17 cellular contexts compared by ENCODE assay signal in genomic region chr3:18062289-18063025, GRCh38.
DNase-seq lines count a peak whose midpoint lies in the region; ATAC-seq and TF ChIP-seq lines count a peak whose summit lies in the region.
"Had no signal": no experiment of that assay in that cellular context is flagged by ENCODE, and none has a peak within 500 bp of the region (broad histone marks: within the 10 kb centered on the region; RNA-seq: fewer than 3 reads in every experiment).

No MANE protein-coding gene starts in this region.

- no peak overlapping the region for H3K4me3 Mint-ChIP-seq in activated CD4-positive, alpha-beta T cell treated with anti-CD3 and anti-CD28 coated beads for 36 hours
- no peak overlapping the region for H3K4me3 Mint-ChIP-seq in stimulated activated effector memory CD8-positive, alpha-beta T cell treated with anti-CD3 and anti-CD28 coated beads, Interleukin-12 subunit alpha, Interleukin-12 subunit beta, amount 100 ng/mL, for 72 hours
- H3K4me3 Mint-ChIP-seq in T-helper 17 cell, result no peak overlapping the region
- H3K4me3 Mint-ChIP-seq: activated CD8-positive, alpha-beta T cell treated with anti-CD3 and anti-CD28 coated beads for 36 hours; neural progenitor cell had no signal

- H3K4me1 Mint-ChIP-seq in activated CD4-positive, alpha-beta T cell treated with anti-CD3 and anti-CD28 coated beads for 36 hours, result no peaks in the 10 kb centered on the region
- no peaks in the 10 kb centered on the region for H3K4me1 Mint-ChIP-seq in stimulated activated effector memory CD8-positive, alpha-beta T cell treated with anti-CD3 and anti-CD28 coated beads, Interleukin-12 subunit alpha, Interleukin-12 subunit beta, amount 100 ng/mL, for 72 hours
- no peaks in the 10 kb centered on the region for H3K4me1 Mint-ChIP-seq in T-helper 17 cell
- H3K4me1 Mint-ChIP-seq: neural progenitor cell had no signal

- no peak overlapping the region for H3K27ac ChIP-seq in PC-9
- no peak overlapping the region for H3K27ac ChIP-seq in epithelial cell of prostate
- no peak overlapping the region for H3K27ac ChIP-seq in psoas muscle
- H3K27ac ChIP-seq: neural progenitor cell had no signal

- no peaks in the 10 kb centered on the region for H3K9me3 Mint-ChIP-seq in activated CD4-positive, alpha-beta T cell treated with anti-CD3 and anti-CD28 coated beads for 36 hours (ENCODE audit: low read depth)
- no peaks in the 10 kb centered on the region for H3K9me3 Mint-ChIP-seq in stimulated activated effector memory CD8-positive, alpha-beta T cell treated with anti-CD3 and anti-CD28 coated beads, Interleukin-12 subunit alpha, Interleukin-12 subunit beta, amount 100 ng/mL, for 72 hours
- H3K9me3 Mint-ChIP-seq: activated CD8-positive, alpha-beta T cell treated with anti-CD3 and anti-CD28 coated beads for 36 hours; neural progenitor cell had no signal

- no peaks in the 10 kb centered on the region for H3K79me2 ChIP-seq in PC-9 (ENCODE audit: low read depth)

- peak; percentile 7 for DNase-seq in activated CD4-positive, alpha-beta T cell treated with anti-CD3 and anti-CD28 coated beads for 36 hours
- DNase-seq in activated CD4-positive, alpha-beta T cell treated with anti-CD3 and anti-CD28 coated beads for 4 hours, result no peak
- DNase-seq in PC-9 (peak in 1 of 2 experiments; percentile 12), epithelial cell of prostate (ENCODE audit: low read depth, low spot score) (peak; percentile 6), psoas muscle (no peak), T-helper 17 cell (no peak)
- no peak for DNase-seq in stimulated activated effector memory CD8-positive, alpha-beta T cell treated with anti-CD3 and anti-CD28 coated beads, Interleukin-12 subunit alpha, Interleukin-12 subunit beta, amount 100 ng/mL, for 72 hours (ENCODE audit: low spot score in 2 of 2)
- DNase-seq: 8988T; activated CD8-positive, alpha-beta T cell treated with anti-CD3 and anti-CD28 coated beads for 36 hours; caudate nucleus; hypothalamus; NCI-H146; NCI-H524 treated with DMSO at 0.1 percent for 48 hours had no signal

- no peaks in the 10 kb centered on the region for H3K27me3 Mint-ChIP-seq in activated CD4-positive, alpha-beta T cell treated with anti-CD3 and anti-CD28 coated beads for 36 hours
- peaks cover 9% of the 10 kb centered on the region for H3K27me3 Mint-ChIP-seq in T-helper 17 cell
- H3K27me3 Mint-ChIP-seq: activated CD8-positive, alpha-beta T cell treated with anti-CD3 and anti-CD28 coated beads for 36 hours had no signal

- no peaks in the 10 kb centered on the region for H3F3A ChIP-seq in PC-9 (ENCODE audit: insufficient read depth, low read depth)

- POLR2A ChIA-PET in activated CD4-positive, alpha-beta T cell treated with anti-CD3 and anti-CD28 coated beads for 36 hours (lab: Charles Lee), result no interaction called here
- POLR2A ChIA-PET in PC-9 (lab: Charles Lee; ENCODE audit: unreplicated experiment), result no interaction called here

- H3K27me3 ChIP-seq in PC-9 (ENCODE audit: insufficient read depth, low read depth) (no peaks in the 10 kb centered on the region), psoas muscle (ENCODE audit: insufficient read depth in 3 of 3, low read length in 2 of 3) (no peaks in the 10 kb centered on the region)
- H3K27me3 ChIP-seq: neural progenitor cell had no signal

- no TSS peak for BruUV-seq in PC-9 (replicated peaks; lab: Mats Ljungman, UMichigan)

- H3K36me3 Mint-ChIP-seq in activated CD4-positive, alpha-beta T cell treated with anti-CD3 and anti-CD28 coated beads for 36 hours (ENCODE audit: low read depth), result no peaks in the 10 kb centered on the region
- no peaks in the 10 kb centered on the region for H3K36me3 Mint-ChIP-seq in stimulated activated effector memory CD8-positive, alpha-beta T cell treated with anti-CD3 and anti-CD28 coated beads, Interleukin-12 subunit alpha, Interleukin-12 subunit beta, amount 100 ng/mL, for 72 hours
- H3K36me3 Mint-ChIP-seq in T-helper 17 cell (ENCODE audit: low read depth), result no peaks in the 10 kb centered on the region
- H3K36me3 Mint-ChIP-seq: neural progenitor cell had no signal

- H3K9me2 ChIP-seq in PC-9 (ENCODE audit: insufficient read depth), result no peaks in the 10 kb centered on the region

- CTCF ChIA-PET in activated CD4-positive, alpha-beta T cell treated with anti-CD3 and anti-CD28 coated beads for 36 hours (lab: Charles Lee), result interaction anchor here (0.7 kb wide), 1 partner anchor 114 kb away, joined by 3 read pairs; no protein-coding TSS in a partner anchor
- CTCF ChIA-PET in PC-9 (lab: Charles Lee), result no interaction called here

- intact Hi-C loops in activated CD4-positive, alpha-beta T cell treated with anti-CD3 and anti-CD28 coated beads for 36 hours (cut with DNase I, micrococcal nuclease), result no loop called here
- intact Hi-C loops in PC-9 (cut with micrococcal nuclease; ENCODE audit: unreplicated experiment), result no loop called here
- intact Hi-C loops in psoas muscle (cut with DNase I), result no loop called here

- H3K4me2 ChIP-seq in PC-9, result no peak overlapping the region
- H3K4me2 ChIP-seq: neural progenitor cell had no signal

- H3K27ac Mint-ChIP-seq in activated CD4-positive, alpha-beta T cell treated with anti-CD3 and anti-CD28 coated beads for 36 hours, result no peak overlapping the region
- H3K27ac Mint-ChIP-seq in stimulated activated effector memory CD8-positive, alpha-beta T cell treated with anti-CD3 and anti-CD28 coated beads, Interleukin-12 subunit alpha, Interleukin-12 subunit beta, amount 100 ng/mL, for 72 hours, result no peak overlapping the region
- no peak overlapping the region for H3K27ac Mint-ChIP-seq in T-helper 17 cell
- H3K27ac Mint-ChIP-seq: activated CD8-positive, alpha-beta T cell treated with anti-CD3 and anti-CD28 coated beads for 36 hours; neural progenitor cell had no signal

- peaks cover 9% of the 10 kb centered on the region; the same call in 1 of the 2 replicates for H3K4me1 ChIP-seq in PC-9 (replicated peaks; ENCODE audit: insufficient read depth)
- H3K4me1 ChIP-seq in psoas muscle, result no peaks in the 10 kb centered on the region
- H3K4me1 ChIP-seq: neural progenitor cell had no signal

- peak overlapping the region; percentile 57; the same call in 1 of the 2 replicates for H2AFZ ChIP-seq in PC-9
- H2AFZ ChIP-seq: neural progenitor cell had no signal

- TF ChIP-seq CTCF in PC-9 (conservative IDR thresholded peaks at IDR 0.05) (no peak), psoas muscle (IDR thresholded peaks at IDR 0.05) (no peak)

- H3K4me3 ChIP-seq in PC-9, result no peak overlapping the region
- no peak overlapping the region for H3K4me3 ChIP-seq in psoas muscle
- H3K4me3 ChIP-seq: neural progenitor cell had no signal

- H3K36me3 ChIP-seq in PC-9 (ENCODE audit: low read depth) (no peaks in the 10 kb centered on the region), psoas muscle (ENCODE audit: insufficient read depth in 1 of 2, low read depth in 1 of 2) (no peaks in the 10 kb centered on the region)
- H3K36me3 ChIP-seq: neural progenitor cell had no signal

- H3K9me3 ChIP-seq in PC-9 (ENCODE audit: insufficient read depth, low read depth), result 0 out of 2 replicates have a peak, but pooled peaks cover 10% of the 10 kb centered on the region
- no peaks in the 10 kb centered on the region for H3K9me3 ChIP-seq in psoas muscle
- H3K9me3 ChIP-seq in T-helper 17 cell (ENCODE audit: control insufficient read depth, low read length, poor library complexity, severe bottlenecking), result no peaks in the 10 kb centered on the region

- WGBS in psoas muscle, 3 donors, result 73 to 80% (median 75%) methylated on average over 4 of the region's 4 CpGs

- no peak for ATAC-seq in activated CD4-positive, alpha-beta T cell treated with anti-CD3 and anti-CD28 coated beads for 36 hours
- ATAC-seq in stimulated activated effector memory CD8-positive, alpha-beta T cell treated with anti-CD3 and anti-CD28 coated beads, Interleukin-12 subunit alpha, Interleukin-12 subunit beta, amount 100 ng/mL, for 72 hours, result peak; percentile 56
- no peak for ATAC-seq in psoas muscle
- ATAC-seq in T-helper 17 cell, result no peak
- ATAC-seq in HG03025 (IDR thresholded peaks at IDR 0.05; ENCODE audit: low FRiP score, unreplicated experiment), result no peak
- ATAC-seq: activated CD8-positive, alpha-beta T cell treated with anti-CD3 and anti-CD28 coated beads for 36 hours; HepG2; Panc1 had no signal

- H4K20me1 ChIP-seq in PC-9 (ENCODE audit: insufficient read depth), result no peaks in the 10 kb centered on the region

Comparison
In these comparisons a context has a peak if more than half of its experiments do, and no peak if none do; other contexts are left out.
1. DNase-seq: peak in activated CD4-positive, alpha-beta T cell treated with anti-CD3 and anti-CD28 coated beads for 36 hours (single experiment) and epithelial cell of prostate (single experiment); none in activated CD4-positive, alpha-beta T cell treated with anti-CD3 and anti-CD28 coated beads for 4 hours (0 of 2), stimulated activated effector memory CD8-positive, alpha-beta T cell treated with anti-CD3 and anti-CD28 coated beads, Interleukin-12 subunit alpha, Interleukin-12 subunit beta, amount 100 ng/mL, for 72 hours (0 of 2), psoas muscle (0 of 2) and T-helper 17 cell (0 of 3).